ENCODE assay signal across 20 cellular contexts in genomic region chr7:74522281-74522905, GRCh38.
DNase-seq lines count a peak whose midpoint lies in the region; ATAC-seq, FAIRE-seq and TF ChIP-seq lines count a peak whose summit lies in the region.
"Had no signal": no experiment of that assay in that cellular context is flagged by ENCODE, and none has a peak within 500 bp of the region (broad histone marks: within the 10 kb centered on the region; RNA-seq: fewer than 3 reads in every experiment).

No MANE protein-coding gene starts in this region.

- H3K27me3 ChIP-seq in HepG2 (ENCODE audit: control insufficient read depth in 1 of 2, insufficient read depth in 2 of 2, low read length in 2 of 2) (no peaks in the 10 kb centered on the region), right lobe of liver (no peaks in the 10 kb centered on the region), osteoblast (ENCODE audit: insufficient read depth, low read length) (no peaks in the 10 kb centered on the region)

- POLR2A ChIA-PET in HepG2 (lab: Yijun Ruan, JAX) = no interaction called here
- POLR2A ChIA-PET in GM10248 (lab: Yijun Ruan, JAX) = no interaction called here

- no peak for TF ChIP-seq RAD21 in HepG2 (CRISPR knock-in tag; IDR thresholded peaks at IDR 0.05)

- CTCF ChIA-PET in HepG2 (lab: Yijun Ruan, JAX; ENCODE audit: low intra/inter-chr PET ratio, low total read pairs) (no interaction called here), GM10248 (lab: Yijun Ruan, JAX) (no interaction called here)

- TF ChIP-seq CTCF in HepG2 (CRISPR knock-in tag; IDR thresholded peaks at IDR 0.05) (no peak), right lobe of liver (IDR thresholded peaks at IDR 0.05) (no peak), osteoblast (IDR thresholded peaks at IDR 0.05; ENCODE audit: extremely low read depth, low read depth, low read length) (no peak), GM10248 (IDR thresholded peaks at IDR 0.05; ENCODE audit: control extremely low read depth, extremely low read depth, low read depth, missing control alignments) (no peak)

- H2AFZ ChIP-seq in HepG2 (ENCODE audit: low read length) = no peak overlapping the region
- H2AFZ ChIP-seq in osteoblast (ENCODE audit: low read length) = no peak overlapping the region
- H2AFZ ChIP-seq: GM23248 had no signal

- H4K20me1 ChIP-seq in HepG2 (ENCODE audit: insufficient read depth, low read length) (no peaks in the 10 kb centered on the region), osteoblast (ENCODE audit: insufficient read depth, low read length) (no peaks in the 10 kb centered on the region)

- in situ Hi-C loops in HepG2 (cut with HindIII; ENCODE audit: extremely low pct_ligation_motif_present, low pct_unique_long_range_greater_than_20kb) = no loop called here

- ATAC-seq in HepG2 (no peak), right lobe of liver (no peak), T-helper 17 cell (no peak), HG02973 (IDR thresholded peaks at IDR 0.05; ENCODE audit: unreplicated experiment) (no peak)
- ATAC-seq in stimulated activated effector memory CD8-positive, alpha-beta T cell treated with anti-CD3 and anti-CD28 coated beads, Interleukin-12 subunit alpha, Interleukin-12 subunit beta, amount 100 ng/mL, for 72 hours = no peak
- ATAC-seq: GM12878, HCT116 had no signal

- H3K36me3 ChIP-seq in HepG2 (replicated peaks in 1 of 2; ENCODE audit: control insufficient read depth in 1 of 2, insufficient read depth in 2 of 2, low read length in 2 of 2) (peaks cover 6 to 43% of the 10 kb centered on the region in 2 experiments; a peak in 4 of 5 replicates), right lobe of liver (peaks cover 0 to 4% (median 0%) of the 10 kb centered on the region in 4 donors), osteoblast (ENCODE audit: insufficient read depth, low read length) (peaks cover 50% of the 10 kb centered on the region)

- H3K4me3 Mint-ChIP-seq in T-helper 17 cell = no peak overlapping the region
- H3K4me3 Mint-ChIP-seq in stimulated activated effector memory CD8-positive, alpha-beta T cell treated with anti-CD3 and anti-CD28 coated beads, Interleukin-12 subunit alpha, Interleukin-12 subunit beta, amount 100 ng/mL, for 72 hours = no peak overlapping the region
- H3K4me3 Mint-ChIP-seq: CD4-positive, alpha-beta memory T cell; HFFc6 had no signal

- no TSS peak for BruUV-seq in HepG2 (replicated peaks; lab: Mats Ljungman, UMichigan)

- intact Hi-C loops in HepG2 (cut with micrococcal nuclease; ENCODE audit: unreplicated experiment) (no loop called here), right lobe of liver (cut with DNase I) (no loop called here)

- DNase-seq in HepG2 (ENCODE audit: low spot score) (no peak), right lobe of liver (no peak), T-helper 17 cell (no peak), epithelial cell of prostate (ENCODE audit: low read depth, low spot score) (no peak), osteoblast (ENCODE audit: insufficient read length, low spot score, missing footprints) (peak; percentile 73), GM10248 (ENCODE audit: extremely low spot score) (no peak)
- DNase-seq in stimulated activated effector memory CD8-positive, alpha-beta T cell treated with anti-CD3 and anti-CD28 coated beads, Interleukin-12 subunit alpha, Interleukin-12 subunit beta, amount 100 ng/mL, for 72 hours (ENCODE audit: low spot score in 2 of 2) = no peak
- DNase-seq: C1 segment of cervical spinal cord; Calu3; CD4-positive, alpha-beta memory T cell; COR-L47; DMS79 treated with DMSO at 0.1 percent for 48 hours; GM23248; H7; HFFc6 had no signal

- H3K27me3 Mint-ChIP-seq in T-helper 17 cell = no peaks in the 10 kb centered on the region
- H3K27me3 Mint-ChIP-seq: CD4-positive, alpha-beta memory T cell had no signal

- H3K4me3 ChIP-seq in HepG2 (replicated peaks in 1 of 3; ENCODE audit: insufficient read depth in 1 of 3, low read depth in 2 of 3, low read length in 3 of 3) (no peak overlapping the region), right lobe of liver (no peak overlapping the region), osteoblast (ENCODE audit: insufficient read depth, low read length) (no peak overlapping the region)
- H3K4me3 ChIP-seq: GM12878, GM23248 had no signal

- no peak overlapping the region for H3K4me2 ChIP-seq in HepG2 (ENCODE audit: low read depth, low read length)
- no peak overlapping the region for H3K4me2 ChIP-seq in osteoblast (ENCODE audit: insufficient read depth, low read length)

- TF ChIP-seq POLR2A in HepG2 (IDR thresholded peaks at IDR 0.05; ENCODE audit: insufficient read depth in 1 of 2, low read depth in 2 of 2, low read length in 2 of 2) (no peak), right lobe of liver (IDR thresholded peaks at IDR 0.05) (no peak)

- H3K4me1 Mint-ChIP-seq in T-helper 17 cell = no peaks in the 10 kb centered on the region
- H3K4me1 Mint-ChIP-seq in stimulated activated effector memory CD8-positive, alpha-beta T cell treated with anti-CD3 and anti-CD28 coated beads, Interleukin-12 subunit alpha, Interleukin-12 subunit beta, amount 100 ng/mL, for 72 hours = no peaks in the 10 kb centered on the region
- H3K4me1 Mint-ChIP-seq: CD4-positive, alpha-beta memory T cell had no signal

- FAIRE-seq in HepG2 (lab: Jason Lieb, UNC) = no peak
- FAIRE-seq: GM12878, GM19239, H1 had no signal

- H3K36me3 Mint-ChIP-seq in T-helper 17 cell (ENCODE audit: low read depth) = no peaks in the 10 kb centered on the region
- no peaks in the 10 kb centered on the region for H3K36me3 Mint-ChIP-seq in stimulated activated effector memory CD8-positive, alpha-beta T cell treated with anti-CD3 and anti-CD28 coated beads, Interleukin-12 subunit alpha, Interleukin-12 subunit beta, amount 100 ng/mL, for 72 hours

- no peak overlapping the region for H3K9ac ChIP-seq in HepG2 (ENCODE audit: insufficient read depth, low read depth, low read length)
- H3K9ac ChIP-seq: GM23248 had no signal

- H3K4me1 ChIP-seq in HepG2 (ENCODE audit: insufficient read depth, low read length) = no peaks in the 10 kb centered on the region
- H3K4me1 ChIP-seq in right lobe of liver = no peaks in the 10 kb centered on the region
- no peaks in the 10 kb centered on the region for H3K4me1 ChIP-seq in osteoblast (ENCODE audit: insufficient read depth, low read length)

- no peaks in the 10 kb centered on the region for H3K9me3 Mint-ChIP-seq in stimulated activated effector memory CD8-positive, alpha-beta T cell treated with anti-CD3 and anti-CD28 coated beads, Interleukin-12 subunit alpha, Interleukin-12 subunit beta, amount 100 ng/mL, for 72 hours
- H3K9me3 Mint-ChIP-seq: HFFc6 had no signal

- 86% methylated on average over 1 of the region's 1 CpG for WGBS in HepG2 (ENCODE audit: low lambda C conversion rate)
- WGBS in right lobe of liver (ENCODE audit: insufficient coverage, low coverage, low lambda C conversion rate, missing lambda C conversion rate) = no CpG with 5 or more reads among the region's 1 CpG

- H3K9me3 ChIP-seq in HepG2 (ENCODE audit: low read length) = no peaks in the 10 kb centered on the region
- peaks cover 0 to 6% (median 0%) of the 10 kb centered on the region in 4 donors for H3K9me3 ChIP-seq in right lobe of liver
- no peaks in the 10 kb centered on the region for H3K9me3 ChIP-seq in T-helper 17 cell (ENCODE audit: control insufficient read depth, low read length, poor library complexity, severe bottlenecking)
- peaks cover 7% of the 10 kb centered on the region for H3K9me3 ChIP-seq in osteoblast (ENCODE audit: low read depth, low read length)

- no peak overlapping the region for H3K27ac ChIP-seq in HepG2 (ENCODE audit: extremely low read length, insufficient read depth, low read length)
- H3K27ac ChIP-seq in right lobe of liver = no peak overlapping the region
- peak overlapping the region; percentile 74 for H3K27ac ChIP-seq in epithelial cell of prostate
- no peak overlapping the region for H3K27ac ChIP-seq in osteoblast (ENCODE audit: low read depth, low read length)
- H3K27ac ChIP-seq: GM23248 had no signal

- peak overlapping the region; percentile 19 for H3K27ac Mint-ChIP-seq in T-helper 17 cell
- H3K27ac Mint-ChIP-seq in stimulated activated effector memory CD8-positive, alpha-beta T cell treated with anti-CD3 and anti-CD28 coated beads, Interleukin-12 subunit alpha, Interleukin-12 subunit beta, amount 100 ng/mL, for 72 hours = no peak overlapping the region
- H3K27ac Mint-ChIP-seq: CD4-positive, alpha-beta memory T cell; HFFc6 had no signal

- TF ChIP-seq EP300 in HepG2 (IDR thresholded peaks at IDR 0.05; ENCODE audit: low read depth in 2 of 2, low read length in 2 of 2) (no peak), HepG2 (CRISPR knock-in tag; IDR thresholded peaks at IDR 0.05; ENCODE audit: borderline replicate concordance) (no peak)

- H3K79me2 ChIP-seq in HepG2 (ENCODE audit: insufficient read depth, low read length) (no peaks in the 10 kb centered on the region), osteoblast (ENCODE audit: insufficient read depth, low read length) (no peaks in the 10 kb centered on the region)

TF ChIP-seq in HepG2, 621 proteins besides CTCF, POLR2A, EP300 and RAD21 (continues in another document):
- TF ChIP-seq ZNF850 (CRISPR knock-in tag; conservative IDR thresholded peaks at IDR 0.05) (no peak), GZF1 (CRISPR knock-in tag; IDR thresholded peaks at IDR 0.05) (no peak), TAF15 (IDR thresholded peaks at IDR 0.05; ENCODE audit: low read depth, low read length, poor library complexity, severe bottlenecking) (no peak), ZBTB42 (CRISPR knock-in tag; IDR thresholded peaks at IDR 0.05) (no peak), KLF13 (CRISPR knock-in tag; IDR thresholded peaks at IDR 0.05) (no peak), ZBTB7A (CRISPR knock-in tag; IDR thresholded peaks at IDR 0.05) (no peak), HNF1B (CRISPR knock-in tag; IDR thresholded peaks at IDR 0.05) (no peak), ZNF121 (CRISPR knock-in tag; IDR thresholded peaks at IDR 0.05) (peak; percentile 61; the same call in 1 of the 2 replicates), ZSCAN31 (CRISPR knock-in tag; IDR thresholded peaks at IDR 0.05; ENCODE audit: low read depth) (no peak), ZNF768 (CRISPR knock-in tag; IDR thresholded peaks at IDR 0.05) (no peak), ZNF629 (CRISPR knock-in tag; conservative IDR thresholded peaks at IDR 0.05) (peak; percentile 79)
